In genomic region chr11:68694404-68695297, GRCh38 we compare ENCODE assay signal across 1 cellular context.
TF ChIP-seq lines count a peak whose summit lies in the region.

No MANE protein-coding gene starts in this region.

TF ChIP-seq in GM23338, 12 proteins besides CTCF, POLR2A, EP300 and RAD21 (continued from another document):
- TF ChIP-seq ZNF462 (CRISPR knock-in tag; IDR thresholded peaks at IDR 0.05), result peak; percentile 54; the same call in 1 of the 2 replicates
- TF ChIP-seq POLR2AphosphoS5 (IDR thresholded peaks at IDR 0.05; ENCODE audit: low read depth), result peak; percentile 24; the same call in 1 of the 2 replicates
- peak; percentile 91; the same call in 1 of the 2 replicates for TF ChIP-seq ZNF114 (CRISPR knock-in tag; IDR thresholded peaks at IDR 0.05)
- no peak for TF ChIP-seq EZH2phosphoT487 (IDR thresholded peaks at IDR 0.05; ENCODE audit: unreplicated experiment)
